In genomic region chr3:72102057-72102711, GRCh38 we compare ENCODE assay signal across 8 cellular contexts.
DNase-seq lines count a peak whose midpoint lies in the region; ATAC-seq and TF ChIP-seq lines count a peak whose summit lies in the region.

No MANE protein-coding gene starts in this region.

- H3K4me1 Mint-ChIP-seq in naive B cell: peaks cover 54 to 66% (median 58%) of the 10 kb centered on the region in 3 donors
- peaks cover 12 to 21% (median 21%) of the 10 kb centered on the region in 3 donors for H3K4me1 Mint-ChIP-seq in CD8-positive, alpha-beta memory T cell
- peaks cover 28% of the 10 kb centered on the region for H3K4me1 Mint-ChIP-seq in T-helper 2 cell treated with Interferon-gamma antibody and Interleukin-4, amounts not matched to agents 5 μg/mL and 100 μg/mL, for 36 hours (ENCODE audit: low read depth)

- H3K27me3 Mint-ChIP-seq in naive B cell: peaks cover under 1 to 9% (median under 1%) of the 10 kb centered on the region in 3 donors
- peaks cover 22 to 42% of the 10 kb centered on the region in 2 donors for H3K27me3 Mint-ChIP-seq in CD8-positive, alpha-beta memory T cell
- H3K27me3 Mint-ChIP-seq in T-helper 2 cell treated with Interferon-gamma antibody and Interleukin-4, amounts not matched to agents 5 μg/mL and 100 μg/mL, for 36 hours (ENCODE audit: low read depth): peaks cover 16% of the 10 kb centered on the region

- no peaks in the 10 kb centered on the region for H3K9me3 Mint-ChIP-seq in naive B cell
- peaks cover 0 to 2% (median 0%) of the 10 kb centered on the region in 5 donors for H3K9me3 Mint-ChIP-seq in CD8-positive, alpha-beta memory T cell
- no peaks in the 10 kb centered on the region for H3K9me3 Mint-ChIP-seq in T-helper 2 cell treated with Interferon-gamma antibody and Interleukin-4, amounts not matched to agents 5 μg/mL and 100 μg/mL, for 36 hours

- no peaks in the 10 kb centered on the region for H3K27me3 ChIP-seq in MM.1S (replicated peaks; ENCODE audit: insufficient read depth, low read length)
- H3K27me3 ChIP-seq in CD8-positive, alpha-beta memory T cell (ENCODE audit: insufficient read depth, low read length, poor library complexity, severe bottlenecking): no peaks in the 10 kb centered on the region

- H3K4me3 Mint-ChIP-seq in naive B cell: peak overlapping the region; percentile 12 to 92 (median 81)
- no peak overlapping the region for H3K4me3 Mint-ChIP-seq in CD8-positive, alpha-beta memory T cell
- H3K4me3 Mint-ChIP-seq in T-helper 2 cell treated with Interferon-gamma antibody and Interleukin-4, amounts not matched to agents 5 μg/mL and 100 μg/mL, for 36 hours: no peak overlapping the region

- no peak overlapping the region for H3K4me3 ChIP-seq in MM.1S (ENCODE audit: low read length)
- H3K4me3 ChIP-seq in CD8-positive, alpha-beta memory T cell (ENCODE audit: low read length): no peak overlapping the region

- no peak overlapping the region for H3K27ac ChIP-seq in MM.1S (ENCODE audit: low read length)
- H3K27ac ChIP-seq in CD8-positive, alpha-beta memory T cell (ENCODE audit: low read depth, low read length): no peak overlapping the region

- no peak overlapping the region for H3K9ac ChIP-seq in MM.1S (ENCODE audit: low read length)

- TF ChIP-seq CTCF in MM.1S (IDR thresholded peaks at IDR 0.05; ENCODE audit: low read length): no peak

- CTCF ChIA-PET in CD8-positive, alpha-beta memory T cell (lab: Charles Lee): no interaction called here

- no peaks in the 10 kb centered on the region for H3K9me3 ChIP-seq in MM.1S (replicated peaks; ENCODE audit: insufficient read depth, low read length)
- H3K9me3 ChIP-seq in CD8-positive, alpha-beta memory T cell (ENCODE audit: low read length): no peaks in the 10 kb centered on the region

- H4K20me1 ChIP-seq in MM.1S (ENCODE audit: insufficient read depth, low read length): no peaks in the 10 kb centered on the region

- no peak overlapping the region for H2AFZ ChIP-seq in MM.1S (ENCODE audit: low read length)

- H3K79me2 ChIP-seq in MM.1S (ENCODE audit: low read length): no peaks in the 10 kb centered on the region

- no peaks in the 10 kb centered on the region for H3K36me3 Mint-ChIP-seq in naive B cell
- no peaks in the 10 kb centered on the region for H3K36me3 Mint-ChIP-seq in CD8-positive, alpha-beta memory T cell
- no peaks in the 10 kb centered on the region for H3K36me3 Mint-ChIP-seq in T-helper 2 cell treated with Interferon-gamma antibody and Interleukin-4, amounts not matched to agents 5 μg/mL and 100 μg/mL, for 36 hours (ENCODE audit: low read depth)

- peaks cover 6% of the 10 kb centered on the region for H3K4me1 ChIP-seq in MM.1S (ENCODE audit: low read length)
- H3K4me1 ChIP-seq in CD8-positive, alpha-beta memory T cell (ENCODE audit: insufficient read depth, low read length): peaks cover 16% of the 10 kb centered on the region

- H3K36me3 ChIP-seq in MM.1S (replicated peaks; ENCODE audit: insufficient read depth, low read length): no peaks in the 10 kb centered on the region
- H3K36me3 ChIP-seq in CD8-positive, alpha-beta memory T cell (ENCODE audit: insufficient read depth, low read length): no peaks in the 10 kb centered on the region

- peak; percentile 77 for DNase-seq in NAMALWA (ENCODE audit: low spot score)
- DNase-seq in naive B cell: peak; percentile 87
- DNase-seq in MM.1S: no peak
- no peak for DNase-seq in CD8-positive, alpha-beta memory T cell
- DNase-seq in COLO829 (ENCODE audit: low spot score): no peak
- no peak for DNase-seq in T-helper 2 cell treated with Interferon-gamma antibody and Interleukin-4, amounts not matched to agents 5 μg/mL and 100 μg/mL, for 36 hours (ENCODE audit: low spot score)

- POLR2A ChIA-PET in CD8-positive, alpha-beta memory T cell (lab: Charles Lee): no interaction called here

- no peaks in the 10 kb centered on the region for H3K9me2 ChIP-seq in MM.1S (replicated peaks; ENCODE audit: insufficient read depth, low read length)

- no peaks in the 10 kb centered on the region for H3F3A ChIP-seq in MM.1S (ENCODE audit: insufficient read depth, low read length)

- no peak overlapping the region for H3K4me2 ChIP-seq in MM.1S (ENCODE audit: low read depth, low read length)

- ATAC-seq in GM18873 (IDR thresholded peaks at IDR 0.05; ENCODE audit: low FRiP score, unreplicated experiment) (peak; percentile 43), HG02759 (IDR thresholded peaks at IDR 0.05; ENCODE audit: unreplicated experiment) (peak; percentile 66), naive B cell (ENCODE audit: low read depth in 2 of 2) (peak; percentile 64 to 67)

- H3K27ac Mint-ChIP-seq in naive B cell: peak overlapping the region; percentile 97 to 99 (median 98)
- H3K27ac Mint-ChIP-seq in CD8-positive, alpha-beta memory T cell: no peak overlapping the region
- no peak overlapping the region for H3K27ac Mint-ChIP-seq in T-helper 2 cell treated with Interferon-gamma antibody and Interleukin-4, amounts not matched to agents 5 μg/mL and 100 μg/mL, for 36 hours

Comparison
In these comparisons a context has a peak if more than half of its experiments do, and no peak if none do; other contexts are left out.
1. DNase-seq: peak in NAMALWA (single experiment) and naive B cell (single experiment); none in MM.1S (single experiment), CD8-positive, alpha-beta memory T cell (0 of 5), COLO829 (single experiment) and T-helper 2 cell treated with Interferon-gamma antibody and Interleukin-4, amounts not matched to agents 5 μg/mL and 100 μg/mL, for 36 hours (single experiment).
2. H3K27ac Mint-ChIP-seq: peak in naive B cell (6 of 6); none in CD8-positive, alpha-beta memory T cell (0 of 8) and T-helper 2 cell treated with Interferon-gamma antibody and Interleukin-4, amounts not matched to agents 5 μg/mL and 100 μg/mL, for 36 hours (single experiment).
3. H3K4me3 Mint-ChIP-seq: peak in naive B cell (8 of 8); none in CD8-positive, alpha-beta memory T cell (0 of 7) and T-helper 2 cell treated with Interferon-gamma antibody and Interleukin-4, amounts not matched to agents 5 μg/mL and 100 μg/mL, for 36 hours (single experiment).
4. Peak in every context shown above with its lines, with median percentiles within 50 percentile points of each other: ATAC-seq.